ENCODE assay signal across 19 cellular contexts in genomic region chr11:118533769-118534729, GRCh38. TPM values are rescaled to one million over a fixed set of nuclear protein-coding genes. Genes with fewer than 3 reads are reported as not detected.
DNase-seq lines count a peak whose midpoint lies in the region; ATAC-seq lines count a peak whose summit lies in the region.
"Had no signal": no experiment of that assay in that cellular context is flagged by ENCODE, and none has a peak within 500 bp of the region (broad histone marks: within the 10 kb centered on the region; RNA-seq: fewer than 3 reads in every experiment).

No MANE protein-coding gene starts in this region.

- CTCF ChIA-PET in activated naive CD4-positive, alpha-beta T cell treated with anti-CD3 and anti-CD28 coated beads, Interleukin-2, amount 10 ng/mL, durations not matched to agents 7 days and 5 days (lab: Charles Lee), result no interaction called here
- CTCF ChIA-PET in activated CD8-positive, alpha-beta memory T cell treated with anti-CD3 and anti-CD28 coated beads, Interleukin-2, amount 10 ng/mL, durations not matched to agents 7 days and 5 days (lab: Charles Lee), result no interaction called here

- H3K36me3 Mint-ChIP-seq in activated naive CD4-positive, alpha-beta T cell treated with anti-CD3 and anti-CD28 coated beads, Interleukin-2, amount 10 ng/mL, durations not matched to agents 7 days and 5 days, result peaks cover 4% of the 10 kb centered on the region
- peaks cover 0 to 7% of the 10 kb centered on the region in 2 donors for H3K36me3 Mint-ChIP-seq in activated naive CD4-positive, alpha-beta T cell treated with anti-CD3 and anti-CD28 coated beads, Interleukin-2, amount 50 U/mL, for 72 hours
- H3K36me3 Mint-ChIP-seq in activated CD8-positive, alpha-beta memory T cell treated with anti-CD3 and anti-CD28 coated beads, Interleukin-2, amount 10 ng/mL, durations not matched to agents 7 days and 5 days, result peaks cover 3% of the 10 kb centered on the region
- H3K36me3 Mint-ChIP-seq: memory B cell had no signal

- peak overlapping the region; percentile 45 for H3K27ac ChIP-seq in muscle layer of duodenum (ENCODE audit: low read length)

- peak overlapping the region; percentile 62 for H3K27ac Mint-ChIP-seq in activated naive CD4-positive, alpha-beta T cell treated with anti-CD3 and anti-CD28 coated beads, Interleukin-2, amount 10 ng/mL, durations not matched to agents 7 days and 5 days
- H3K27ac Mint-ChIP-seq in activated naive CD4-positive, alpha-beta T cell treated with anti-CD3 and anti-CD28 coated beads, Interleukin-2, amount 50 U/mL, for 72 hours, result peak overlapping the region in 1 of 2 donors; percentile 44
- no peak overlapping the region for H3K27ac Mint-ChIP-seq in activated CD8-positive, alpha-beta memory T cell treated with anti-CD3 and anti-CD28 coated beads, Interleukin-2, amount 10 ng/mL, durations not matched to agents 7 days and 5 days
- H3K27ac Mint-ChIP-seq: activated CD8-positive, alpha-beta T cell treated with anti-CD3 and anti-CD28 coated beads, Interleukin-2, amount 10 ng/mL, durations not matched to agents 7 days and 5 days; memory B cell had no signal

- no peaks in the 10 kb centered on the region for H3K27me3 ChIP-seq in muscle layer of duodenum (ENCODE audit: low read depth, low read length)
- H3K27me3 ChIP-seq: gastroesophageal sphincter had no signal

- H3K4me1 Mint-ChIP-seq in activated naive CD4-positive, alpha-beta T cell treated with anti-CD3 and anti-CD28 coated beads, Interleukin-2, amount 10 ng/mL, durations not matched to agents 7 days and 5 days, result peaks cover 20% of the 10 kb centered on the region
- H3K4me1 Mint-ChIP-seq in activated CD8-positive, alpha-beta memory T cell treated with anti-CD3 and anti-CD28 coated beads, Interleukin-2, amount 10 ng/mL, durations not matched to agents 7 days and 5 days, result peaks cover 28% of the 10 kb centered on the region

- peaks cover 0 to 20% of the 10 kb centered on the region in 2 donors for H3K36me3 ChIP-seq in muscle layer of duodenum (ENCODE audit: control insufficient read depth in 1 of 2, insufficient read depth in 2 of 2, low read length in 2 of 2)

- no peak overlapping the region for H3K4me3 ChIP-seq in muscle layer of duodenum (ENCODE audit: low read depth in 1 of 2, low read length in 2 of 2)
- H3K4me3 ChIP-seq: gastroesophageal sphincter had no signal

- no peaks in the 10 kb centered on the region for H3K27me3 Mint-ChIP-seq in activated naive CD4-positive, alpha-beta T cell treated with anti-CD3 and anti-CD28 coated beads, Interleukin-2, amount 10 ng/mL, durations not matched to agents 7 days and 5 days
- no peaks in the 10 kb centered on the region for H3K27me3 Mint-ChIP-seq in activated CD8-positive, alpha-beta memory T cell treated with anti-CD3 and anti-CD28 coated beads, Interleukin-2, amount 10 ng/mL, durations not matched to agents 7 days and 5 days
- H3K27me3 Mint-ChIP-seq: memory B cell had no signal

- H3K4me1 ChIP-seq in muscle layer of duodenum (ENCODE audit: control insufficient read depth in 1 of 2, insufficient read depth in 2 of 2, low read length in 2 of 2), result peaks cover 0 to 20% of the 10 kb centered on the region in 2 donors

- H3K9me3 Mint-ChIP-seq in activated naive CD4-positive, alpha-beta T cell treated with anti-CD3 and anti-CD28 coated beads, Interleukin-2, amount 10 ng/mL, durations not matched to agents 7 days and 5 days, result no peaks in the 10 kb centered on the region
- H3K9me3 Mint-ChIP-seq in activated naive CD4-positive, alpha-beta T cell treated with anti-CD3 and anti-CD28 coated beads, Interleukin-2, amount 50 U/mL, for 72 hours, result no peaks in the 10 kb centered on the region
- H3K9me3 Mint-ChIP-seq in activated CD8-positive, alpha-beta memory T cell treated with anti-CD3 and anti-CD28 coated beads, Interleukin-2, amount 10 ng/mL, durations not matched to agents 7 days and 5 days (ENCODE audit: low read depth), result no peaks in the 10 kb centered on the region
- H3K9me3 Mint-ChIP-seq: CD8-positive, alpha-beta memory T cell; memory B cell had no signal

- DNase-seq in activated naive CD4-positive, alpha-beta T cell treated with anti-CD3 and anti-CD28 coated beads, Interleukin-2, amount 10 ng/mL, durations not matched to agents 7 days and 5 days, result no peak
- no peak for DNase-seq in activated naive CD4-positive, alpha-beta T cell treated with anti-CD3 and anti-CD28 coated beads, Interleukin-2, amount 50 U/mL, for 72 hours (ENCODE audit: low spot score in 2 of 2)
- DNase-seq in epidermal melanocyte (ENCODE audit: insufficient read length, low spot score), result peak; percentile 79
- DNase-seq in dedifferentiated amniotic fluid mesenchymal stem cell (ENCODE audit: extremely low spot score), result no peak
- DNase-seq in activated CD8-positive, alpha-beta memory T cell treated with anti-CD3 and anti-CD28 coated beads, Interleukin-2, amount 10 ng/mL, durations not matched to agents 7 days and 5 days, result no peak
- no peak for DNase-seq in activated CD4-positive, alpha-beta T cell treated with anti-CD3 and anti-CD28 coated beads, Interleukin-2, amount 50 U/mL, for 1 hour
- no peak for DNase-seq in activated CD4-positive, CD25-positive, alpha-beta regulatory T cell (lab: John Stamatoyannopoulos, UW)
- DNase-seq: activated CD8-positive, alpha-beta T cell treated with anti-CD3 and anti-CD28 coated beads, Interleukin-2, amount 10 ng/mL, durations not matched to agents 7 days and 5 days; CD8-positive, alpha-beta memory T cell; GOT3; Kasumi-1; NCI-H1105; NCI-H774; RPMI8226; stimulated activated CD4-positive, alpha-beta T cell treated with anti-CD3 and anti-CD28 coated beads, Interleukin-4, amount 100 ng/mL, for 4 hours; SW 1271 had no signal

- H3K4me3 Mint-ChIP-seq in activated naive CD4-positive, alpha-beta T cell treated with anti-CD3 and anti-CD28 coated beads, Interleukin-2, amount 10 ng/mL, durations not matched to agents 7 days and 5 days, result no peak overlapping the region
- H3K4me3 Mint-ChIP-seq in activated CD8-positive, alpha-beta memory T cell treated with anti-CD3 and anti-CD28 coated beads, Interleukin-2, amount 10 ng/mL, durations not matched to agents 7 days and 5 days, result no peak overlapping the region
- H3K4me3 Mint-ChIP-seq: activated CD8-positive, alpha-beta T cell treated with anti-CD3 and anti-CD28 coated beads, Interleukin-2, amount 10 ng/mL, durations not matched to agents 7 days and 5 days; memory B cell had no signal

- H3K9me3 ChIP-seq in muscle layer of duodenum (ENCODE audit: control insufficient read depth in 1 of 2, low read length in 2 of 2), result no peaks in the 10 kb centered on the region
- H3K9me3 ChIP-seq: gastroesophageal sphincter had no signal

- ATAC-seq in activated naive CD4-positive, alpha-beta T cell treated with anti-CD3 and anti-CD28 coated beads, Interleukin-2, amount 50 U/mL, for 72 hours, result no peak
- ATAC-seq in activated CD8-positive, alpha-beta memory T cell treated with anti-CD3 and anti-CD28 coated beads, Interleukin-2, amount 10 ng/mL, durations not matched to agents 7 days and 5 days, result no peak
- ATAC-seq: activated CD8-positive, alpha-beta T cell treated with anti-CD3 and anti-CD28 coated beads, Interleukin-2, amount 10 ng/mL, durations not matched to agents 7 days and 5 days; gastroesophageal sphincter had no signal

RNA-seq across cellular contexts. Expression of gene TMEM25, which starts 3.1 kb away (rescaled TPM):
- total RNA-seq in activated naive CD4-positive, alpha-beta T cell treated with anti-CD3 and anti-CD28 coated beads, Interleukin-2, amount 50 U/mL, for 72 hours, result 10 to 100 TPM in 1 of 2 donors, 1 to 10 TPM in 1; 9.4 to 20.5 TPM
- total RNA-seq in activated CD8-positive, alpha-beta memory T cell treated with anti-CD3 and anti-CD28 coated beads, Interleukin-2, amount 10 ng/mL, durations not matched to agents 7 days and 5 days, result 1 to 10 TPM; 8.4 to 8.6 TPM

RNA-seq across cellular contexts. Expression of gene TTC36, which starts 6.8 kb away (rescaled TPM):
- under 1 TPM; 0.52 to 0.93 TPM for total RNA-seq in activated naive CD4-positive, alpha-beta T cell treated with anti-CD3 and anti-CD28 coated beads, Interleukin-2, amount 50 U/mL, for 72 hours
- under 1 TPM; 0.66 to 0.82 TPM for total RNA-seq in activated CD8-positive, alpha-beta memory T cell treated with anti-CD3 and anti-CD28 coated beads, Interleukin-2, amount 10 ng/mL, durations not matched to agents 7 days and 5 days

RNA-seq across cellular contexts. Expression of gene IFT46, which starts 31.7 kb away (rescaled TPM):
- total RNA-seq in activated naive CD4-positive, alpha-beta T cell treated with anti-CD3 and anti-CD28 coated beads, Interleukin-2, amount 50 U/mL, for 72 hours, result 10 to 100 TPM in 1 of 2 donors, 1 to 10 TPM in 1; 8.1 to 14.4 TPM
- 10 to 100 TPM; 10.4 to 13.1 TPM for total RNA-seq in activated CD8-positive, alpha-beta memory T cell treated with anti-CD3 and anti-CD28 coated beads, Interleukin-2, amount 10 ng/mL, durations not matched to agents 7 days and 5 days

RNA-seq across cellular contexts. Expression of gene ARCN1, which starts 38.2 kb away (rescaled TPM):
- 100 to 1,000 TPM; 134 to 180 TPM for total RNA-seq in activated naive CD4-positive, alpha-beta T cell treated with anti-CD3 and anti-CD28 coated beads, Interleukin-2, amount 50 U/mL, for 72 hours
- 100 to 1,000 TPM in 1 of 2 experiments, 10 to 100 TPM in 1; 98.9 to 130 TPM for total RNA-seq in activated CD8-positive, alpha-beta memory T cell treated with anti-CD3 and anti-CD28 coated beads, Interleukin-2, amount 10 ng/mL, durations not matched to agents 7 days and 5 days
